Comparison of ENCODE assay signal across 20 cellular contexts in the genomic region with DNA sequence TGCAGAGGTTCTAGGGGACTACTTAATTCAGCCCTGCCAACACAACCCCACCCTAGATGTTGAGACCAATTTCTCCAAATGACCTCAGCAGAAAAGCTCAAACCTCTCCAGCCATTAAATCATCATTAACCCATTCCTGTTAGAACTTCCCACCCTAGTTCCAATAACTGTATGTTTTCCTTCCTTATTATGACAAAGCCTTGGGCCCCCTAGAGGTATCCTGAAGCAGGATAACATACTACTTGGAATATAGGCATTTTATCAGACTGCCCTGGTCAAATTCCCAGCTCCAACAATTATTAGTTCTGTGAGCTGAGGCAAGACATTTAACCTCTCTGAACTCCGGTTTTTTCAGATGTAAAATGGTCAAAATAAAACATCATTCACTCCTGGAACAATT.
DNase-seq lines count a peak whose midpoint lies in the region; ATAC-seq and TF ChIP-seq lines count a peak whose summit lies in the region.
"Had no signal": no experiment of that assay in that cellular context is flagged by ENCODE, and none has a peak within 500 bp of the region (broad histone marks: within the 10 kb centered on the region; RNA-seq: fewer than 3 reads in every experiment).

No MANE protein-coding gene starts in this region.

- H3K9me2 ChIP-seq in PC-3 (replicated peaks; ENCODE audit: low read length), result no peaks in the 10 kb centered on the region

- intact Hi-C loops in Right ventricle myocardium inferior (cut with DNase I) (no loop called here), PC-3 (cut with micrococcal nuclease) (no loop called here), gastrocnemius medialis (cut with DNase I; ENCODE audit: low total_unique reads) (loop anchor here (2.0 kb wide), 1 partner anchor 74 kb away; no protein-coding TSS in a partner anchor)

- H3F3A ChIP-seq in PC-3 (ENCODE audit: low read length, unreplicated experiment) (no peaks in the 10 kb centered on the region), smooth muscle cell (ENCODE audit: low read depth) (no peaks in the 10 kb centered on the region)

- no TSS peak for BruUV-seq in PC-3 (replicated peaks; lab: Mats Ljungman, UMichigan)

- H3K9me3 ChIP-seq in cardiac muscle cell (ENCODE audit: low read depth) (no peaks in the 10 kb centered on the region), PC-3 (ENCODE audit: low read length) (no peaks in the 10 kb centered on the region), gastrocnemius medialis (no peaks in the 10 kb centered on the region), smooth muscle cell (replicated peaks; ENCODE audit: low read depth) (no peaks in the 10 kb centered on the region)
- H3K9me3 ChIP-seq: SJSA1, upper lobe of right lung had no signal

- H2AFZ ChIP-seq in PC-3 (ENCODE audit: low read length), result no peak overlapping the region
- H2AFZ ChIP-seq in smooth muscle cell (ENCODE audit: low read depth), result no peak overlapping the region

- H3K79me2 ChIP-seq in PC-3 (ENCODE audit: low read length), result no peaks in the 10 kb centered on the region
- no peaks in the 10 kb centered on the region for H3K79me2 ChIP-seq in smooth muscle cell (ENCODE audit: low read depth)

- H3K9ac ChIP-seq in PC-3 (ENCODE audit: low read length) (no peak overlapping the region), smooth muscle cell (ENCODE audit: low read depth) (no peak overlapping the region)

- H3K4me2 ChIP-seq in PC-3 (ENCODE audit: low read length) (no peak overlapping the region), smooth muscle cell (no peak overlapping the region)

- ATAC-seq in Right ventricle myocardium inferior (no peak), PC-3 (no peak), gastrocnemius medialis (no peak)
- ATAC-seq: left colon, Panc1, T-helper 17 cell, upper lobe of right lung had no signal

- H4K20me1 ChIP-seq in PC-3 (ENCODE audit: low read length) (no peaks in the 10 kb centered on the region), smooth muscle cell (ENCODE audit: low read depth) (no peaks in the 10 kb centered on the region)

- WGBS in smooth muscle cell (ENCODE audit: low lambda C conversion rate), result 71% methylated on average over 1 of the region's 1 CpG

- in situ Hi-C loops in gastrocnemius medialis (cut with MboI; ENCODE audit: low sequenced_read_pairs in 4 of 4), result no loop called here

- TF ChIP-seq POLR2A in gastrocnemius medialis (IDR thresholded peaks at IDR 0.05), result no peak

- POLR2A ChIA-PET in PC-3 (lab: Charles Lee; ENCODE audit: unreplicated experiment), result no interaction called here

- peak in 1 of 2 donors; percentile 1 for DNase-seq in cardiac muscle cell (ENCODE audit: low read depth in 1 of 2, low spot score in 1 of 2)
- no peak for DNase-seq in Right ventricle myocardium inferior (ENCODE audit: missing footprints)
- DNase-seq in PC-3, result no peak
- DNase-seq in fibroblast of pulmonary artery (ENCODE audit: low read depth), result no peak
- DNase-seq in gastrocnemius medialis, result no peak
- no peak for DNase-seq in NCI-H446 (lab: John Stamatoyannopoulos, UW)
- DNase-seq in DMS153 (lab: John Stamatoyannopoulos, UW), result no peak
- no peak for DNase-seq in smooth muscle cell (lab: John Stamatoyannopoulos, UW; ENCODE audit: unreplicated experiment)
- DNase-seq: activated CD4-positive, alpha-beta T cell treated with anti-CD3 and anti-CD28 coated beads for 48 hours; activated naive CD4-positive, alpha-beta T cell; activated T-cell treated with anti-CD3 and anti-CD28 coated beads, Interleukin-2, amount 50 U/mL, for 48 hours; GDM1; left colon; NCI-H1436 treated with DMSO at 0.1 percent for 48 hours; NCI-H524; substantia nigra; T-helper 17 cell; upper lobe of right lung had no signal

- TF ChIP-seq CTCF in cardiac muscle cell (IDR thresholded peaks at IDR 0.05; ENCODE audit: low read depth, low read length) (peak; percentile 13), PC-3 (conservative IDR thresholded peaks at IDR 0.05; ENCODE audit: low read depth, low read length) (0 out of 2 replicates have a peak, but pooled peaks have one; percentile 13), fibroblast of pulmonary artery (IDR thresholded peaks at IDR 0.05; ENCODE audit: low read length, missing control alignments) (peak; percentile 8), gastrocnemius medialis (IDR thresholded peaks at IDR 0.05 in 4 of 5, conservative IDR thresholded peaks at IDR 0.05 in 1 of 5) (no peak), smooth muscle cell (IDR thresholded peaks at IDR 0.05; ENCODE audit: borderline replicate concordance, insufficient read depth, poor library complexity, severe bottlenecking) (no peak)

- H3K4me3 ChIP-seq in cardiac muscle cell (no peak overlapping the region), PC-3 (ENCODE audit: low read length) (no peak overlapping the region), fibroblast of pulmonary artery (replicated peaks; ENCODE audit: low read depth, low read length) (no peak overlapping the region), gastrocnemius medialis (no peak overlapping the region), smooth muscle cell (no peak overlapping the region)
- H3K4me3 ChIP-seq: SJSA1, upper lobe of right lung had no signal

- H3K27me3 ChIP-seq in cardiac muscle cell (no peaks in the 10 kb centered on the region), PC-3 (ENCODE audit: low read length) (no peaks in the 10 kb centered on the region; the same call in 1 of the 2 replicates), gastrocnemius medialis (no peaks in the 10 kb centered on the region), smooth muscle cell (ENCODE audit: low read depth) (no peaks in the 10 kb centered on the region)
- H3K27me3 ChIP-seq: SJSA1, upper lobe of right lung had no signal

- CTCF ChIA-PET in PC-3 (lab: Charles Lee), result no interaction called here

- no peak overlapping the region for H3K27ac ChIP-seq in cardiac muscle cell
- H3K27ac ChIP-seq in PC-3 (ENCODE audit: low read length), result no peak overlapping the region
- no peak overlapping the region for H3K27ac ChIP-seq in gastrocnemius medialis
- no peak overlapping the region for H3K27ac ChIP-seq in smooth muscle cell (ENCODE audit: low read depth)
- H3K27ac ChIP-seq: SJSA1, upper lobe of right lung had no signal

- H3K4me1 ChIP-seq in cardiac muscle cell (ENCODE audit: low read depth) (peaks cover 3% of the 10 kb centered on the region), PC-3 (ENCODE audit: insufficient read depth, low read length) (no peaks in the 10 kb centered on the region), gastrocnemius medialis (no peaks in the 10 kb centered on the region), smooth muscle cell (ENCODE audit: low read depth) (no peaks in the 10 kb centered on the region)
- H3K4me1 ChIP-seq: SJSA1, upper lobe of right lung had no signal

- H3K36me3 ChIP-seq in cardiac muscle cell, result no peaks in the 10 kb centered on the region
- no peaks in the 10 kb centered on the region for H3K36me3 ChIP-seq in PC-3 (ENCODE audit: low read depth, low read length)
- no peaks in the 10 kb centered on the region for H3K36me3 ChIP-seq in gastrocnemius medialis
- no peaks in the 10 kb centered on the region for H3K36me3 ChIP-seq in smooth muscle cell (ENCODE audit: low read depth)
- H3K36me3 ChIP-seq: SJSA1, upper lobe of right lung had no signal

Comparison
In these comparisons a context has a peak if more than half of its experiments do, and no peak if none do; other contexts are left out.
1. CTCF ChIP-seq: peak in cardiac muscle cell (single experiment), PC-3 (single experiment) and fibroblast of pulmonary artery (single experiment); none in gastrocnemius medialis (0 of 5) and smooth muscle cell (single experiment).